Comparison of ENCODE assay signal across 14 cellular contexts in the genomic region with DNA sequence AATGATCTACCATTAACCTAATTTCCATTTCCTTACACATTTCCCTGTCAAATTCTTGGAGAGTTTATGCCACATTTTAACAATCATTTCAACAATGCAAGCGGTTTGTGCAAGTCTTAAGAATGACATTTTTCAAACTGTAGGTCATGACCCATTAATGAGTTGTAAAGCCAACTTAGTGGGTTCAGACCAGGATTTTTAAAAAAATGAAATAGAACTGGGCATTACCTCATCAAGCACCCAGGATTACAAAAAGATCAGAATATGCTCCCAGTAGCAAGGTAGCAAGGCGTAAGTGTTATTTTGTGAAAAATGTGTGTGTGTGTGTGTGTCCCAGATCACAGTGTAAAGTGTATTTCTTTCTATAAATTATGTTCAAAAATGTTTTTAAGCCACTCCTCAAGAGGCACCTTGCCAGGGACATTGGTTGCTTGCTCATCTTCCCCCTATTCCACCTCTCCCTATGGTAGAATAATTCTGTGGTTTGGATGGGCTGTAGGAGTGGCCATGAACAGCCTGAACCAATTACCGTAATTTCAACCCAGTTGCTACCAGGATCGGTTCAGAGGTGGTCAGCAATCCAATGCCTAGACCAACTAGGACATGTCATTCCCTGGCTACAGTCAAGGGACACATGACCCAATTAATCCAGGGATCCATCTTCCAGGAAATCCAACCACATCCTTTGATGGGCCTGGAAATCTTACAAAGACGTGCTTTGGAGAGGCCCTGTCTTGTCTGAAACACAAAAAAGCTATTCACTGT.
"Had no signal": no experiment of that assay in that cellular context is flagged by ENCODE, and none has a peak within 500 bp of the region (broad histone marks: within the 10 kb centered on the region; RNA-seq: fewer than 3 reads in every experiment).

No MANE protein-coding gene starts in this region.

- H3K4me3 ChIP-seq: lung, suprapubic skin, upper lobe of left lung had no signal

- H3K27ac Mint-ChIP-seq: endodermal cell had no signal

- H3K9me3 ChIP-seq: suprapubic skin, upper lobe of left lung had no signal

- H3K27me3 ChIP-seq: suprapubic skin, upper lobe of left lung had no signal

- ATAC-seq: activated CD4-positive, CD25-positive, alpha-beta regulatory T cell treated with anti-CD3 and anti-CD28 coated beads, Interleukin-2, amount 50 U/mL, for 24 hours; left colon; naive thymus-derived CD4-positive, alpha-beta T cell; stimulated activated naive CD8-positive, alpha-beta T cell treated with anti-CD3 and anti-CD28 coated beads, Interleukin-15, Interleukin-2, amounts not matched to agents 100 U/mL and 50 U/mL, for 24 hours had no signal

- H3K36me3 ChIP-seq: suprapubic skin, upper lobe of left lung had no signal

- H3K27ac ChIP-seq: suprapubic skin, upper lobe of left lung had no signal

- DNase-seq: activated naive CD4-positive, alpha-beta T cell treated with anti-CD3 and anti-CD28 coated beads, Interleukin-2, amount 10 ng/mL, durations not matched to agents 7 days and 5 days; amniotic stem cell; cerebellar nuclear complex; endodermal cell; erythroblast; immature natural killer cell; left colon; naive thymus-derived CD4-positive, alpha-beta T cell; stimulated activated CD4-positive, alpha-beta T cell treated with anti-CD3 and anti-CD28 coated beads, Interleukin-2, amount 100 ng/mL, for 48 hours; stimulated activated naive CD8-positive, alpha-beta T cell treated with anti-CD3 and anti-CD28 coated beads, Interleukin-15, Interleukin-2, amounts not matched to agents 100 U/mL and 50 U/mL, for 24 hours; upper lobe of left lung had no signal

- H3K4me3 Mint-ChIP-seq: activated naive CD4-positive, alpha-beta T cell treated with anti-CD3 and anti-CD28 coated beads, Interleukin-2, amount 10 ng/mL, durations not matched to agents 7 days and 5 days; endodermal cell had no signal

- H3K27me3 Mint-ChIP-seq: naive thymus-derived CD4-positive, alpha-beta T cell had no signal
